In the genomic region with DNA sequence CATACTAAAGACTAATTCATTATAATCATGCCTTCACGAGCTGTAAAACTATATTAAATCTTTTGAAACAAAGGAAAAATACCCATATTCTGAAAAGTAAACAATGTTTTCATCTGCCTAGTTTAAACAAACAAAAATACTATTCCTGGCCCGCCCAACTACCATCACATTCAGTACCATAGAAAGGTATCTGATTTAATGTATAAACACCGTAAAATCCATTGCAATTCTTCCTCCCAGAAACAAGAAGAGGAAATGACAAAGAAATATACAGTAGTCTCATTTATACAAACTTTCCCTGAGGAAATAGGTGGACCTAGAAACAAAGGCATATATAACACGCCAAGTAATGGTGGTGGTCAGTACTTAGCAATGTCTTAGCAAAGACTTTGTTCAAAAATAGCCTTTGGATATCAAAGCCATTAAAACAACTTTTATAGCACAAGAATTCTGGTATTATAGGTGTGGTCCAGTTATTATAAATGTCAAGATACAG, we compare ENCODE assay signal across 15 cellular contexts.
DNase-seq lines count a peak whose midpoint lies in the region; ATAC-seq, FAIRE-seq and TF ChIP-seq lines count a peak whose summit lies in the region.
"Had no signal": no experiment of that assay in that cellular context is flagged by ENCODE, and none has a peak within 500 bp of the region (broad histone marks: within the 10 kb centered on the region; RNA-seq: fewer than 3 reads in every experiment).

No MANE protein-coding gene starts in this region.

- no peaks in the 10 kb centered on the region for H3K36me3 ChIP-seq in PC-3 (ENCODE audit: low read depth, low read length)
- no peaks in the 10 kb centered on the region for H3K36me3 ChIP-seq in hepatocyte (replicated peaks; ENCODE audit: insufficient read depth, low read depth)
- no peaks in the 10 kb centered on the region for H3K36me3 ChIP-seq in upper lobe of left lung
- H3K36me3 ChIP-seq in suprapubic skin = no peaks in the 10 kb centered on the region

- TF ChIP-seq CTCF in PC-3 (conservative IDR thresholded peaks at IDR 0.05; ENCODE audit: low read depth, low read length) (no peak), hepatocyte (IDR thresholded peaks at IDR 0.05; ENCODE audit: poor library complexity) (no peak), upper lobe of left lung (IDR thresholded peaks at IDR 0.05) (no peak), suprapubic skin (IDR thresholded peaks at IDR 0.05) (no peak)

- H3K27ac ChIP-seq in PC-3 (ENCODE audit: low read length) (no peak overlapping the region), hepatocyte (peak overlapping the region; percentile 26), upper lobe of left lung (peak overlapping the region; percentile 3 to 59 (median 20)), suprapubic skin (no peak overlapping the region)

- H3K9me3 ChIP-seq in PC-3 (ENCODE audit: low read length) (no peaks in the 10 kb centered on the region), hepatocyte (ENCODE audit: low read depth) (no peaks in the 10 kb centered on the region), upper lobe of left lung (no peaks in the 10 kb centered on the region), suprapubic skin (no peaks in the 10 kb centered on the region)

- DNase-seq in PC-3 = no peak
- no peak for DNase-seq in hepatocyte (ENCODE audit: low spot score)
- no peak for DNase-seq in upper lobe of left lung
- no peak for DNase-seq in suprapubic skin (ENCODE audit: low spot score in 2 of 2)
- DNase-seq in activated effector memory CD4-positive, alpha-beta T cell treated with anti-CD3 and anti-CD28 coated beads, Interleukin-2, amount 50 U/mL, for 16 hours = no peak
- DNase-seq: CD8-positive, alpha-beta T cell; COR-L47; DND-41; GDM1; HCEC 1CT had no signal

- BruUV-seq in PC-3 (replicated peaks; lab: Mats Ljungman, UMichigan) = no TSS peak

- ATAC-seq in PC-3 (peak; percentile 71), upper lobe of left lung (ENCODE audit: low FRiP score in 2 of 2) (no peak), GM21360 (IDR thresholded peaks at IDR 0.05; ENCODE audit: unreplicated experiment) (no peak)
- ATAC-seq: CD8-positive, alpha-beta T cell had no signal

- intact Hi-C loops in PC-3 (cut with micrococcal nuclease) = no loop called here

- H3F3A ChIP-seq in PC-3 (ENCODE audit: low read length, unreplicated experiment) = no peaks in the 10 kb centered on the region

- POLR2A ChIA-PET in PC-3 (lab: Charles Lee; ENCODE audit: unreplicated experiment) = no interaction called here

- TF ChIP-seq POLR2A in upper lobe of left lung (IDR thresholded peaks at IDR 0.05) (no peak), suprapubic skin (IDR thresholded peaks at IDR 0.05) (no peak)

- H3K4me2 ChIP-seq in PC-3 (ENCODE audit: low read length) = no peak overlapping the region
- peak overlapping the region; percentile 17 for H3K4me2 ChIP-seq in hepatocyte

- no peak overlapping the region for H3K4me3 ChIP-seq in PC-3 (ENCODE audit: low read length)
- no peak overlapping the region for H3K4me3 ChIP-seq in hepatocyte
- no peak overlapping the region for H3K4me3 ChIP-seq in upper lobe of left lung
- no peak overlapping the region for H3K4me3 ChIP-seq in suprapubic skin

- 71% methylated on average over 4 of the region's 4 CpGs for WGBS in hepatocyte (ENCODE audit: low lambda C conversion rate, missing lambda C conversion rate)
- 62 to 70% methylated on average over 4 of the region's 4 CpGs for WGBS in upper lobe of left lung, 2 donors
- 88% methylated on average over 4 of the region's 4 CpGs for WGBS in suprapubic skin

- no peak overlapping the region for H3K9ac ChIP-seq in PC-3 (ENCODE audit: low read length)

- FAIRE-seq in A204.1 (lab: Jason Lieb, UNC) = peak; percentile 9
- FAIRE-seq: GM12892, H1, HTR-8/SVneo had no signal

- no peak for TF ChIP-seq EP300 in upper lobe of left lung (IDR thresholded peaks at IDR 0.05)
- TF ChIP-seq EP300 in suprapubic skin (IDR thresholded peaks at IDR 0.05) = no peak

- CTCF ChIA-PET in PC-3 (lab: Charles Lee) = interaction anchor here (0.5 kb wide), 1 partner anchor 892 kb away, joined by 5 read pairs; no protein-coding TSS in a partner anchor

- no peaks in the 10 kb centered on the region for H3K79me2 ChIP-seq in PC-3 (ENCODE audit: low read length)
- peaks cover 93% of the 10 kb centered on the region for H3K79me2 ChIP-seq in hepatocyte

- H2AFZ ChIP-seq in PC-3 (ENCODE audit: low read length) (no peak overlapping the region), hepatocyte (no peak overlapping the region)

- H4K20me1 ChIP-seq in PC-3 (ENCODE audit: low read length) (no peaks in the 10 kb centered on the region), hepatocyte (ENCODE audit: insufficient read depth, poor library complexity, severe bottlenecking) (peaks cover 14% of the 10 kb centered on the region)

- H3K4me1 ChIP-seq in PC-3 (ENCODE audit: insufficient read depth, low read length) (no peaks in the 10 kb centered on the region), hepatocyte (ENCODE audit: insufficient read depth) (peaks cover 5% of the 10 kb centered on the region), upper lobe of left lung (peaks cover 4 to 27% (median 8%) of the 10 kb centered on the region in 4 donors), suprapubic skin (no peaks in the 10 kb centered on the region)

- H3K27me3 ChIP-seq in PC-3 (ENCODE audit: low read length) (no peaks in the 10 kb centered on the region), hepatocyte (no peaks in the 10 kb centered on the region), upper lobe of left lung (no peaks in the 10 kb centered on the region), suprapubic skin (no peaks in the 10 kb centered on the region)

- H3K9me2 ChIP-seq in PC-3 (replicated peaks; ENCODE audit: low read length) (no peaks in the 10 kb centered on the region), hepatocyte (replicated peaks; ENCODE audit: insufficient read depth) (no peaks in the 10 kb centered on the region)

Comparison
In these comparisons a context has a peak if more than half of its experiments do, and no peak if none do; other contexts are left out.
1. H3K27ac ChIP-seq: peak in hepatocyte (single experiment) and upper lobe of left lung (4 of 4); none in PC-3 (single experiment) and suprapubic skin (single experiment).